ENCODE assay signal across 10 cellular contexts in the genomic region with DNA sequence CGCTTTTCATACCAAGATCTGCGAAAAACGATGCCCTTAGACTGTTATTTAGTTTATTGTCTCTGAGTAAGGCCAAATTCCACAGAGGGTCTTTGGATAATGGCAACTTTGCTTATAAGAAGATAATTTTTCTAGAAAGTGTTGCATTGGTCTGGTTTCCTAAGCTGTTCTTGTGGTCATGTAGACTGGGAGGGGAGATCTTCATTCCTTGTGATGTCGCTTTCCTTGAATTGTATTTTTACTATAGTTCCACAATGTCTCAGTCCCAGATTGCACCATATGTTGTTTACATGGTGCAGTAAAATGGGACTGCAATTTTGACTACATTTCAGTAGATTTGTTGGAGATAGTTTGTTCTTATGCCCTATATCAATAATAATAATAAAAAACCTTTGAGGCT. TPM values are rescaled to one million over a fixed set of nuclear protein-coding genes. Genes with fewer than 3 reads are reported as not detected.
A peak's percentile ranks its signal among the peaks of the same experiment; 100 is the strongest.
DNase-seq lines count a peak whose midpoint lies in the region; ATAC-seq, FAIRE-seq and TF ChIP-seq lines count a peak whose summit lies in the region.
"Had no signal": no experiment of that assay in that cellular context is flagged by ENCODE, and none has a peak within 500 bp of the region (broad histone marks: within the 10 kb centered on the region; RNA-seq: fewer than 3 reads in every experiment).

No MANE protein-coding gene starts in this region.

- peak overlapping the region; percentile 81 for H3K4me3 Mint-ChIP-seq in activated CD4-positive, alpha-beta T cell treated with anti-CD3 and anti-CD28 coated beads, Interleukin-2, amount 10 ng/mL, durations not matched to agents 24 days and 14 days
- no peak overlapping the region for H3K4me3 Mint-ChIP-seq in activated CD4-positive, alpha-beta T cell treated with anti-CD3 and anti-CD28 coated beads, Interleukin-2, amount 10 ng/mL, durations not matched to agents 7 days and 5 days
- H3K4me3 Mint-ChIP-seq in astrocyte (ENCODE audit: unreplicated experiment), result peak overlapping the region; percentile 95

- H3K4me1 ChIP-seq in astrocyte (ENCODE audit: insufficient read depth, low read length) (peaks cover 10% of the 10 kb centered on the region), tibial artery (peaks cover 0 to 25% (median 9%) of the 10 kb centered on the region in 4 donors)

- no peak overlapping the region for H3K27ac Mint-ChIP-seq in activated CD4-positive, alpha-beta T cell treated with anti-CD3 and anti-CD28 coated beads, Interleukin-2, amount 10 ng/mL, durations not matched to agents 24 days and 14 days
- H3K27ac Mint-ChIP-seq in activated CD4-positive, alpha-beta T cell treated with anti-CD3 and anti-CD28 coated beads, Interleukin-2, amount 10 ng/mL, durations not matched to agents 7 days and 5 days, result no peak overlapping the region
- peak overlapping the region; percentile 53 for H3K27ac Mint-ChIP-seq in astrocyte (ENCODE audit: unreplicated experiment)
- H3K27ac Mint-ChIP-seq: effector memory CD8-positive, alpha-beta T cell had no signal

- H3K9me3 ChIP-seq in astrocyte (ENCODE audit: insufficient read depth, low read depth, low read length) (no peaks in the 10 kb centered on the region), tibial artery (no peaks in the 10 kb centered on the region)
- H3K9me3 ChIP-seq: thyroid gland had no signal

- H3K79me2 ChIP-seq in astrocyte (ENCODE audit: insufficient read depth, low read length), result peaks cover 2% of the 10 kb centered on the region

- DNase-seq in activated CD4-positive, alpha-beta T cell treated with anti-CD3 and anti-CD28 coated beads, Interleukin-2, amount 10 ng/mL, durations not matched to agents 24 days and 14 days, result no peak
- DNase-seq in activated CD4-positive, alpha-beta T cell treated with anti-CD3 and anti-CD28 coated beads, Interleukin-2, amount 10 ng/mL, durations not matched to agents 7 days and 5 days, result no peak
- DNase-seq in astrocyte (ENCODE audit: low read depth) (no peak), kidney epithelial cell (ENCODE audit: low read depth) (no peak), tibial artery (no peak), NCI-H1436 treated with DMSO at 0.1 percent for 48 hours (lab: John Stamatoyannopoulos, UW) (no peak)
- DNase-seq: effector memory CD8-positive, alpha-beta T cell; thyroid gland had no signal

- peaks cover 81% of the 10 kb centered on the region for H3K27me3 Mint-ChIP-seq in activated CD4-positive, alpha-beta T cell treated with anti-CD3 and anti-CD28 coated beads, Interleukin-2, amount 10 ng/mL, durations not matched to agents 24 days and 14 days
- H3K27me3 Mint-ChIP-seq in activated CD4-positive, alpha-beta T cell treated with anti-CD3 and anti-CD28 coated beads, Interleukin-2, amount 10 ng/mL, durations not matched to agents 7 days and 5 days, result peaks cover 71% of the 10 kb centered on the region
- H3K27me3 Mint-ChIP-seq in astrocyte (ENCODE audit: low read depth, unreplicated experiment), result no peaks in the 10 kb centered on the region

- CTCF ChIA-PET in activated CD4-positive, alpha-beta T cell treated with anti-CD3 and anti-CD28 coated beads, Interleukin-2, amount 10 ng/mL, durations not matched to agents 7 days and 5 days (lab: Charles Lee), result no interaction called here

- no peaks in the 10 kb centered on the region for H3K36me3 ChIP-seq in astrocyte (ENCODE audit: insufficient read depth, low read length)
- H3K36me3 ChIP-seq in kidney epithelial cell (ENCODE audit: control insufficient read depth, insufficient read depth, low read length), result no peaks in the 10 kb centered on the region
- no peaks in the 10 kb centered on the region for H3K36me3 ChIP-seq in tibial artery
- H3K36me3 ChIP-seq: thyroid gland had no signal

- H3K9ac ChIP-seq in astrocyte (ENCODE audit: low read length), result peak overlapping the region; percentile 85

- TF ChIP-seq CTCF in astrocyte (IDR thresholded peaks at IDR 0.05; ENCODE audit: insufficient read depth, low read depth, low read length), result no peak
- no peak for TF ChIP-seq CTCF in kidney epithelial cell (IDR thresholded peaks at IDR 0.05; ENCODE audit: insufficient read depth, low read length, poor library complexity, severe bottlenecking)
- TF ChIP-seq CTCF in tibial artery (IDR thresholded peaks at IDR 0.05), result no peak

- H3K4me3 ChIP-seq in astrocyte (ENCODE audit: insufficient read depth, low read depth, low read length), result peak overlapping the region; percentile 84
- H3K4me3 ChIP-seq in kidney epithelial cell (ENCODE audit: low read depth, low read length), result peak overlapping the region; percentile 76
- peak overlapping the region; percentile 77 to 96 for H3K4me3 ChIP-seq in tibial artery

- H3K27me3 ChIP-seq in astrocyte (ENCODE audit: insufficient read depth, low read length), result no peaks in the 10 kb centered on the region
- no peaks in the 10 kb centered on the region for H3K27me3 ChIP-seq in kidney epithelial cell (ENCODE audit: control insufficient read depth, insufficient read depth, low read length)
- H3K27me3 ChIP-seq in tibial artery, result no peaks in the 10 kb centered on the region
- H3K27me3 ChIP-seq: thyroid gland had no signal

- ATAC-seq in GM18519 (IDR thresholded peaks at IDR 0.05; ENCODE audit: low FRiP score, unreplicated experiment) (no peak), GM21528 (IDR thresholded peaks at IDR 0.05; ENCODE audit: low FRiP score, unreplicated experiment) (no peak)
- ATAC-seq: effector memory CD8-positive, alpha-beta T cell had no signal

- no peaks in the 10 kb centered on the region for H3K9me3 Mint-ChIP-seq in activated CD4-positive, alpha-beta T cell treated with anti-CD3 and anti-CD28 coated beads, Interleukin-2, amount 10 ng/mL, durations not matched to agents 24 days and 14 days
- no peaks in the 10 kb centered on the region for H3K9me3 Mint-ChIP-seq in activated CD4-positive, alpha-beta T cell treated with anti-CD3 and anti-CD28 coated beads, Interleukin-2, amount 10 ng/mL, durations not matched to agents 7 days and 5 days
- no peaks in the 10 kb centered on the region for H3K9me3 Mint-ChIP-seq in astrocyte (ENCODE audit: unreplicated experiment)
- H3K9me3 Mint-ChIP-seq: effector memory CD8-positive, alpha-beta T cell had no signal

- no peaks in the 10 kb centered on the region for H4K20me1 ChIP-seq in astrocyte (ENCODE audit: insufficient read depth, low read length)

- no peak overlapping the region for H3K27ac ChIP-seq in astrocyte (ENCODE audit: low read depth, low read length)
- peak overlapping the region in 1 of 2 donors; percentile 81 for H3K27ac ChIP-seq in tibial artery

- peak overlapping the region; percentile 90 for H2AFZ ChIP-seq in astrocyte (ENCODE audit: low read depth, low read length)

- peaks cover 15% of the 10 kb centered on the region for H3K4me1 Mint-ChIP-seq in activated CD4-positive, alpha-beta T cell treated with anti-CD3 and anti-CD28 coated beads, Interleukin-2, amount 10 ng/mL, durations not matched to agents 24 days and 14 days
- peaks cover 17% of the 10 kb centered on the region for H3K4me1 Mint-ChIP-seq in activated CD4-positive, alpha-beta T cell treated with anti-CD3 and anti-CD28 coated beads, Interleukin-2, amount 10 ng/mL, durations not matched to agents 7 days and 5 days
- peaks cover 29% of the 10 kb centered on the region for H3K4me1 Mint-ChIP-seq in astrocyte (ENCODE audit: low read depth, unreplicated experiment)

- no peak for FAIRE-seq in astrocyte (lab: Jason Lieb, UNC)

- no peaks in the 10 kb centered on the region for H3K36me3 Mint-ChIP-seq in activated CD4-positive, alpha-beta T cell treated with anti-CD3 and anti-CD28 coated beads, Interleukin-2, amount 10 ng/mL, durations not matched to agents 24 days and 14 days (ENCODE audit: low read depth)
- no peaks in the 10 kb centered on the region for H3K36me3 Mint-ChIP-seq in activated CD4-positive, alpha-beta T cell treated with anti-CD3 and anti-CD28 coated beads, Interleukin-2, amount 10 ng/mL, durations not matched to agents 7 days and 5 days (ENCODE audit: low read depth)
- peaks cover 2% of the 10 kb centered on the region for H3K36me3 Mint-ChIP-seq in astrocyte (ENCODE audit: low read depth, unreplicated experiment)

- H3K4me2 ChIP-seq in astrocyte (ENCODE audit: low read length), result peak overlapping the region; percentile 89

- POLR2A ChIA-PET in activated CD4-positive, alpha-beta T cell treated with anti-CD3 and anti-CD28 coated beads, Interleukin-2, amount 10 ng/mL, durations not matched to agents 7 days and 5 days (lab: Charles Lee), result no interaction called here

- intact Hi-C loops in activated CD4-positive, alpha-beta T cell treated with anti-CD3 and anti-CD28 coated beads, Interleukin-2, amount 10 ng/mL, durations not matched to agents 24 days and 14 days (cut with micrococcal nuclease), result loop anchor here (5.0 kb wide), 2 partner anchors 78 to 142 kb away; partner anchors contain the start of gene CPOX
- intact Hi-C loops in tibial artery (cut with DNase I; ENCODE audit: low total_unique reads), result no loop called here

RNA-seq across cellular contexts. Expression of gene ST3GAL6, which starts 28.8 kb away (rescaled TPM):
- total RNA-seq in activated CD4-positive, alpha-beta T cell treated with anti-CD3 and anti-CD28 coated beads, Interleukin-2, amount 10 ng/mL, durations not matched to agents 24 days and 14 days, result 0.19 TPM in 1 of 2 replicates, not detected in the other
- total RNA-seq in activated CD4-positive, alpha-beta T cell treated with anti-CD3 and anti-CD28 coated beads, Interleukin-2, amount 10 ng/mL, durations not matched to agents 7 days and 5 days, result under 1 TPM; 0.07 to 0.08 TPM
- total RNA-seq in astrocyte (4.4 and 4.8 TPM in 2 replicates), kidney epithelial cell (1.2 and 2.1 TPM in 2 replicates)
